Comparison of ENCODE assay signal across 8 cellular contexts in genomic region chr9:10653-11053, GRCh38. TPM values are rescaled to one million over a fixed set of nuclear protein-coding genes. Genes with fewer than 3 reads are reported as not detected.
DNase-seq lines count a peak whose midpoint lies in the region; ATAC-seq, FAIRE-seq and TF ChIP-seq lines count a peak whose summit lies in the region.
"Not testable (repeated sequence)": the region's sequence is repeated elsewhere in the genome, so short reads cannot be mapped to it uniquely, and the experiment has no call there.

No MANE protein-coding gene starts in this region.

- intact Hi-C loops in adrenal gland (cut with DNase I); kidney (cut with DNase I); pancreas (cut with DNase I); transverse colon (cut with DNase I; ENCODE audit: low total_unique reads): not testable (repeated sequence)

- H3K36me3 Mint-ChIP-seq in WTC11: not testable (repeated sequence)

- DNase-seq in CD1c-positive myeloid dendritic cell (ENCODE audit: extremely low spot score) (peak; percentile 3), KBM-7 (peak; percentile 18), WTC11 (ENCODE audit: low spot score) (peak; percentile 34), adrenal gland (peak in 5 of 7 donors; percentile 8 to 62 (median 40)), kidney (peak; percentile 86), pancreas (peak in 4 of 6 donors; percentile 45 to 85 (median 67)), transverse colon (peak; percentile 32)

- FAIRE-seq in kidney (lab: Jason Lieb, UNC); pancreas (lab: Jason Lieb, UNC): not testable (repeated sequence)

- not testable (repeated sequence) for H3K4me3 ChIP-seq in adrenal gland; kidney (ENCODE audit: low read length in 2 of 2); pancreas; transverse colon

- not testable (repeated sequence) for H3K27ac ChIP-seq in adrenal gland; kidney (ENCODE audit: low read depth in 2 of 2, low read length in 2 of 2); pancreas; transverse colon

- H3K9me3 Mint-ChIP-seq in WTC11: not testable (repeated sequence)

- TF ChIP-seq POLR2A in adrenal gland (IDR thresholded peaks at IDR 0.05); transverse colon (IDR thresholded peaks at IDR 0.05): not testable (repeated sequence)

- H3K4me3 Mint-ChIP-seq in WTC11: not testable (repeated sequence)

- not testable (repeated sequence) for ATAC-seq in WTC11
- ATAC-seq in esophagus mucosa: peak; percentile 59
- peak in 2 of 4 donors; percentile 67 to 70 for ATAC-seq in pancreas

- not testable (repeated sequence) for H3K36me3 ChIP-seq in adrenal gland (replicated peaks in 1 of 2); kidney (ENCODE audit: control insufficient read depth in 1 of 2, insufficient read depth in 2 of 2, low read length in 2 of 2); pancreas; transverse colon

- H3K9me3 ChIP-seq in adrenal gland (replicated peaks in 1 of 3); kidney (ENCODE audit: control insufficient read depth in 1 of 2, low read length in 2 of 2); pancreas; transverse colon: not testable (repeated sequence)

- H3K27ac Mint-ChIP-seq in WTC11: not testable (repeated sequence)

- H3K27me3 Mint-ChIP-seq in WTC11 (ENCODE audit: low read depth): not testable (repeated sequence)

- TF ChIP-seq EP300 in transverse colon (IDR thresholded peaks at IDR 0.05; ENCODE audit: low read depth): not testable (repeated sequence)

- H3K9ac ChIP-seq in kidney (ENCODE audit: low read length in 2 of 2): not testable (repeated sequence)

- POLR2A ChIA-PET in WTC11 (lab: Charles Lee): not testable (repeated sequence)

- not testable (repeated sequence) for H3K4me1 Mint-ChIP-seq in WTC11

- not testable (repeated sequence) for H3K4me1 ChIP-seq in adrenal gland (replicated peaks in 1 of 2); kidney (ENCODE audit: control insufficient read depth in 1 of 2, insufficient read depth in 1 of 2, low read depth in 1 of 2, low read length in 2 of 2); pancreas; transverse colon

- WGBS in adrenal gland, 4 donors: 73 to 80% (median 77%) methylated on average over 18 to 40 of the region's 41 CpGs
- 78% methylated on average over 37 to 41 of the region's 41 CpGs for WGBS in pancreas, 2 donors
- WGBS in transverse colon (ENCODE audit: low coverage in 1 of 2), 2 donors: 40 to 86% methylated on average over 1 to 38 of the region's 41 CpGs

- CTCF ChIA-PET in WTC11 (lab: Charles Lee): not testable (repeated sequence)

- H3K27me3 ChIP-seq in adrenal gland, pancreas, transverse colon: not testable (repeated sequence)

- in situ Hi-C loops in KBM-7 (cut with MboI; ENCODE audit: low pct_unique_long_range_greater_than_20kb, low sequenced_read_pairs); transverse colon (cut with MboI; ENCODE audit: low pct_ligation_motif_present in 1 of 4, low pct_unique_long_range_greater_than_20kb in 1 of 4, low sequenced_read_pairs in 3 of 4): not testable (repeated sequence)

- not testable (repeated sequence) for TF ChIP-seq CTCF in WTC11 (IDR thresholded peaks at IDR 0.05); adrenal gland (IDR thresholded peaks at IDR 0.05); kidney (IDR thresholded peaks at IDR 0.05; ENCODE audit: borderline replicate concordance, extremely low read depth, insufficient read depth); pancreas (IDR thresholded peaks at IDR 0.05); transverse colon (IDR thresholded peaks at IDR 0.05)

RNA-seq across cellular contexts. Expression of gene WASHC1, which starts 18.6 kb away (rescaled TPM):
- total RNA-seq in WTC11 (2021) (16.1 to 18.5 TPM (median 17.1 TPM) in 3 replicates), adrenal gland (10 to 100 TPM in 4 of 8 donors, 1 to 10 TPM in 4; 3.9 to 20.2 (median 9.5) TPM), esophagus mucosa (11.2 TPM), kidney (24.0 TPM), pancreas (10 to 100 TPM in 3 of 6 donors, 1 to 10 TPM in 3; 5.0 to 11.5 (median 10.0) TPM), transverse colon (10 to 100 TPM in 1 of 4 donors, 1 to 10 TPM in 3; 6.0 to 12.9 (median 8.4) TPM)
- polyA plus RNA-seq in adrenal gland (10 to 100 TPM in 2 of 3 donors, 1 to 10 TPM in 1; 5.2 to 68.5 (median 61.6) TPM), kidney (ENCODE audit: insufficient read depth, low read depth, low replicate concordance) (16.6 TPM), pancreas (10 to 100 TPM; 50.6 to 88.2 TPM)

Comparison
In these comparisons a context has a peak if more than half of its experiments do, and no peak if none do; other contexts are left out.
1. DNase-seq: peak in every context shown above with its lines; median percentile 86 in kidney; 67 in pancreas; 40 in adrenal gland; 34 in WTC11; 32 in transverse colon; 18 in KBM-7; 3 in CD1c-positive myeloid dendritic cell.